32 cellular contexts compared by ENCODE assay signal in genomic region chr20:2381303-2381702, GRCh38. TPM values are rescaled to one million over a fixed set of nuclear protein-coding genes. Genes with fewer than 3 reads are reported as not detected.
A peak's percentile ranks its signal among the peaks of the same experiment; 100 is the strongest.
DNase-seq lines count a peak whose midpoint lies in the region; ATAC-seq, FAIRE-seq and TF ChIP-seq lines count a peak whose summit lies in the region.
"Had no signal": no experiment of that assay in that cellular context is flagged by ENCODE, and none has a peak within 500 bp of the region (broad histone marks: within the 10 kb centered on the region; RNA-seq: fewer than 3 reads in every experiment).

No MANE protein-coding gene starts in this region.

- POLR2A ChIA-PET in HepG2 (lab: Yijun Ruan, JAX) (no interaction called here), WTC11 (lab: Charles Lee) (no interaction called here)

- H3K4me1 Mint-ChIP-seq in WTC11: peaks cover 23% of the 10 kb centered on the region

- H3K27ac ChIP-seq in HepG2 (ENCODE audit: extremely low read length, insufficient read depth, low read length) (no peak overlapping the region), right lobe of liver (no peak overlapping the region)
- H3K27ac ChIP-seq: 22Rv1, BLaER1 had no signal

- 21% methylated on average over 7 of the region's 7 CpGs for WGBS in HepG2 (ENCODE audit: low lambda C conversion rate)
- WGBS in right lobe of liver (ENCODE audit: insufficient coverage, low coverage, low lambda C conversion rate, missing lambda C conversion rate): 78% methylated on average over 3 of the region's 7 CpGs

- H3K9me3 Mint-ChIP-seq in WTC11: 0 out of 2 replicates have a peak, but pooled peaks cover 4% of the 10 kb centered on the region

- H3K79me2 ChIP-seq in HepG2 (ENCODE audit: insufficient read depth, low read length): no peaks in the 10 kb centered on the region

- H3K4me3 ChIP-seq in HepG2 (replicated peaks in 1 of 3; ENCODE audit: insufficient read depth in 1 of 3, low read depth in 2 of 3, low read length in 3 of 3) (no peak overlapping the region), right lobe of liver (no peak overlapping the region), bronchial epithelial cell (ENCODE audit: low read depth, low read length) (no peak overlapping the region)
- H3K4me3 ChIP-seq: BLaER1, GM12878 had no signal

- TF ChIP-seq EP300 in HepG2 (IDR thresholded peaks at IDR 0.05; ENCODE audit: low read depth in 2 of 2, low read length in 2 of 2): no peak
- no peak for TF ChIP-seq EP300 in HepG2 (CRISPR knock-in tag; IDR thresholded peaks at IDR 0.05; ENCODE audit: borderline replicate concordance)

- no peak overlapping the region for H3K9ac ChIP-seq in HepG2 (ENCODE audit: insufficient read depth, low read depth, low read length)
- H3K9ac ChIP-seq: BLaER1 had no signal

- in situ Hi-C loops in HepG2 (cut with HindIII; ENCODE audit: extremely low pct_ligation_motif_present, low pct_unique_long_range_greater_than_20kb): no loop called here

- no peak overlapping the region for H3K4me3 Mint-ChIP-seq in WTC11
- H3K4me3 Mint-ChIP-seq: CD4-positive, CD25-positive, alpha-beta regulatory T cell; CD8-positive, alpha-beta memory T cell had no signal

- DNase-seq in HepG2 (ENCODE audit: low spot score) (no peak), right lobe of liver (no peak), WTC11 (ENCODE audit: low spot score) (no peak), bronchial epithelial cell (ENCODE audit: low read depth) (no peak), omental fat pad (ENCODE audit: low spot score) (no peak), putamen (ENCODE audit: low spot score) (no peak)
- DNase-seq: ACHN; BE2C; C1 segment of cervical spinal cord; CD4-positive, alpha-beta memory T cell; CD4-positive, CD25-positive, alpha-beta regulatory T cell; CD8-positive, alpha-beta memory T cell; COR-L47; DMS 273 treated with DMSO at 0.1 percent for 48 hours; DMS153; DMS53; DMS79; DND-41; EL; GDM1 had no signal

- TF ChIP-seq POLR2A in HepG2 (IDR thresholded peaks at IDR 0.05; ENCODE audit: insufficient read depth in 1 of 2, low read depth in 2 of 2, low read length in 2 of 2) (no peak), right lobe of liver (IDR thresholded peaks at IDR 0.05) (no peak)

- H2AFZ ChIP-seq in HepG2 (ENCODE audit: low read length): no peak overlapping the region

- CTCF ChIA-PET in HepG2 (lab: Yijun Ruan, JAX; ENCODE audit: low intra/inter-chr PET ratio, low total read pairs): no interaction called here
- CTCF ChIA-PET in WTC11 (lab: Charles Lee): interaction anchor here (1.1 to 1.7 kb wide), 3 partner anchors 11 to 209 kb away, joined by 3 to 7 read pairs (median 4); no protein-coding TSS in a partner anchor

- BruUV-seq in HepG2 (replicated peaks; lab: Mats Ljungman, UMichigan): no TSS peak

- ATAC-seq in HepG2: no peak
- no peak for ATAC-seq in right lobe of liver
- no peak for ATAC-seq in WTC11
- ATAC-seq in HG03139 (IDR thresholded peaks at IDR 0.05; ENCODE audit: unreplicated experiment): no peak
- ATAC-seq in omental fat pad (ENCODE audit: low FRiP score): no peak
- ATAC-seq: GM12878 had no signal

- H3K27ac Mint-ChIP-seq in WTC11: no peak overlapping the region
- H3K27ac Mint-ChIP-seq: CD4-positive, alpha-beta memory T cell; CD4-positive, CD25-positive, alpha-beta regulatory T cell; CD8-positive, alpha-beta memory T cell had no signal

- no peaks in the 10 kb centered on the region for H3K9me3 ChIP-seq in HepG2 (ENCODE audit: low read length)
- H3K9me3 ChIP-seq in right lobe of liver: no peaks in the 10 kb centered on the region
- H3K9me3 ChIP-seq: BE2C, BLaER1 had no signal

- no peaks in the 10 kb centered on the region for H4K20me1 ChIP-seq in HepG2 (ENCODE audit: insufficient read depth, low read length)
- H4K20me1 ChIP-seq: BLaER1 had no signal

- H3K27me3 Mint-ChIP-seq in WTC11 (ENCODE audit: low read depth): no peaks in the 10 kb centered on the region

- no peak for TF ChIP-seq RAD21 in HepG2 (CRISPR knock-in tag; IDR thresholded peaks at IDR 0.05)

- intact Hi-C loops in HepG2 (cut with micrococcal nuclease; ENCODE audit: unreplicated experiment) (no loop called here), right lobe of liver (cut with DNase I) (no loop called here)

- FAIRE-seq in HepG2 (lab: Jason Lieb, UNC): no peak
- FAIRE-seq in bronchial epithelial cell (lab: Jason Lieb, UNC): peak; percentile 13
- FAIRE-seq: GM12878, GM12892, GM18507 had no signal

- H3K36me3 Mint-ChIP-seq in WTC11: no peaks in the 10 kb centered on the region
- H3K36me3 Mint-ChIP-seq: CD14-positive monocyte; CD4-positive, alpha-beta memory T cell; CD4-positive, CD25-positive, alpha-beta regulatory T cell had no signal

- H3K36me3 ChIP-seq in HepG2 (replicated peaks in 1 of 2; ENCODE audit: control insufficient read depth in 1 of 2, insufficient read depth in 2 of 2, low read length in 2 of 2) (no peaks in the 10 kb centered on the region), right lobe of liver (no peaks in the 10 kb centered on the region), bronchial epithelial cell (ENCODE audit: control insufficient read depth, insufficient read depth, low read length) (no peaks in the 10 kb centered on the region)
- H3K36me3 ChIP-seq: BE2C, BLaER1 had no signal

- H3K4me1 ChIP-seq in HepG2 (ENCODE audit: insufficient read depth, low read length): no peaks in the 10 kb centered on the region
- no peaks in the 10 kb centered on the region for H3K4me1 ChIP-seq in right lobe of liver
- H3K4me1 ChIP-seq: BE2C had no signal

- TF ChIP-seq CTCF in HepG2 (CRISPR knock-in tag; IDR thresholded peaks at IDR 0.05) (no peak), right lobe of liver (IDR thresholded peaks at IDR 0.05) (no peak), WTC11 (IDR thresholded peaks at IDR 0.05) (no peak), bronchial epithelial cell (IDR thresholded peaks at IDR 0.05; ENCODE audit: insufficient read depth, low read length, severe bottlenecking) (no peak), omental fat pad (IDR thresholded peaks at IDR 0.05) (no peak)

- H3K27me3 ChIP-seq in HepG2 (ENCODE audit: control insufficient read depth in 1 of 2, insufficient read depth in 2 of 2, low read length in 2 of 2): peaks cover 3 to 6% of the 10 kb centered on the region in 2 experiments; a peak in 4 of 5 replicates
- no peaks in the 10 kb centered on the region for H3K27me3 ChIP-seq in right lobe of liver
- H3K27me3 ChIP-seq in bronchial epithelial cell (ENCODE audit: control insufficient read depth, insufficient read depth, low read length): no peaks in the 10 kb centered on the region
- H3K27me3 ChIP-seq: BE2C, BLaER1 had no signal

- H3K4me2 ChIP-seq in HepG2 (ENCODE audit: low read depth, low read length): no peak overlapping the region
- H3K4me2 ChIP-seq: BLaER1 had no signal

TF ChIP-seq in HepG2, 621 proteins besides CTCF, POLR2A, EP300 and RAD21 (continues in another document):
- TF ChIP-seq MNT (IDR thresholded peaks at IDR 0.05): peak; percentile 25; the same call in 1 of the 2 replicates

TF ChIP-seq in WTC11, 78 proteins besides CTCF, POLR2A, EP300 and RAD21:
- TF ChIP-seq ZNF138 (CRISPR knock-in tag; conservative IDR thresholded peaks at IDR 0.05): no peak
- peak; percentile 87; the same call in 1 of the 2 replicates for TF ChIP-seq ESRRA (CRISPR knock-in tag; IDR thresholded peaks at IDR 0.05; ENCODE audit: borderline replicate concordance)

RNA-seq across cellular contexts. Expression of gene TGM6, which starts 0.6 kb away (rescaled TPM):
- total RNA-seq in HepG2 (2016; rRNA removed; fragmentation: Illumina TruSeq; extraction: Trizol): not detected in 2 replicates
- total RNA-seq in HepG2 (2016; cell fraction: cytosol; rRNA removed; fragmentation: Illumina TruSeq; extraction: Trizol; ENCODE audit: low read depth): not detected in 2 replicates
- not detected in 2 replicates for total RNA-seq in HepG2 (2016; cell fraction: insoluble cytoplasmic fraction; rRNA removed; fragmentation: Illumina TruSeq; extraction: Trizol)
- not detected in 2 replicates for total RNA-seq in HepG2 (2016; cell fraction: membrane; rRNA removed; fragmentation: Illumina TruSeq; extraction: Trizol)
- not detected in 2 replicates for total RNA-seq in HepG2 (2016; cell fraction: nucleus; rRNA removed; fragmentation: Illumina TruSeq; extraction: Trizol)
- not detected in 2 replicates for polyA plus RNA-seq in HepG2 (2011; rRNA removed)
- polyA plus RNA-seq in HepG2 (2011; cell fraction: cytosol; rRNA removed): not detected in 2 replicates
- polyA plus RNA-seq in HepG2 (2011; cell fraction: nucleus; rRNA removed): not detected in 2 replicates
- polyA plus RNA-seq in HepG2 (2012): not detected in 2 replicates
- not detected in 2 replicates for polyA plus RNA-seq in HepG2 (2016; cell fraction: cytosol; fragmentation: Illumina TruSeq; extraction: Trizol; ENCODE audit: low read depth)
- polyA plus RNA-seq in HepG2 (2016; cell fraction: insoluble cytoplasmic fraction; fragmentation: Illumina TruSeq; extraction: Trizol; ENCODE audit: low read depth): not detected in 2 replicates
- polyA plus RNA-seq in HepG2 (2016; cell fraction: membrane; fragmentation: Illumina TruSeq; extraction: Trizol; ENCODE audit: low read depth): not detected in 2 replicates
- polyA plus RNA-seq in HepG2 (2016; cell fraction: nucleus; fragmentation: Illumina TruSeq; extraction: Trizol; ENCODE audit: insufficient read depth, low read depth): not detected in 2 replicates
- polyA minus RNA-seq in HepG2 (2011; rRNA and poly(A)+ RNA removed; ENCODE audit: low replicate concordance): not detected in 2 replicates
- not detected in 2 replicates for polyA minus RNA-seq in HepG2 (2011; cell fraction: cytosol; rRNA and poly(A)+ RNA removed)
- not detected in 2 replicates for polyA minus RNA-seq in HepG2 (2011; cell fraction: nucleus; rRNA and poly(A)+ RNA removed)
- total RNA-seq in right lobe of liver: not detected
- not detected in 3 replicates for total RNA-seq in WTC11 (2021)
- total RNA-seq in bronchial epithelial cell: not detected in 2 replicates
- total RNA-seq in omental fat pad: not detected
- total RNA-seq: A172; A673; CD4-positive, alpha-beta memory T cell; CD4-positive, CD25-positive, alpha-beta regulatory T cell; CD8-positive, alpha-beta memory T cell; Daoy; G401; GM12878 had no signal
- polyA plus RNA-seq: AG04450; CD14-positive monocyte; CD4-positive, alpha-beta memory T cell; CD4-positive, CD25-positive, alpha-beta regulatory T cell; CD8-positive, alpha-beta memory T cell; GM12878 had no signal

Comparison
In these comparisons a context has a peak if more than half of its experiments do, and no peak if none do; other contexts are left out.
1. Of the 50 proteins assayed by ChIP-seq in both HepG2 and WTC11: peak only in HepG2: none; only in WTC11: ESRRA; in both: none; in neither: 49.